1 cellular context compared by ENCODE assay signal in the genomic region with DNA sequence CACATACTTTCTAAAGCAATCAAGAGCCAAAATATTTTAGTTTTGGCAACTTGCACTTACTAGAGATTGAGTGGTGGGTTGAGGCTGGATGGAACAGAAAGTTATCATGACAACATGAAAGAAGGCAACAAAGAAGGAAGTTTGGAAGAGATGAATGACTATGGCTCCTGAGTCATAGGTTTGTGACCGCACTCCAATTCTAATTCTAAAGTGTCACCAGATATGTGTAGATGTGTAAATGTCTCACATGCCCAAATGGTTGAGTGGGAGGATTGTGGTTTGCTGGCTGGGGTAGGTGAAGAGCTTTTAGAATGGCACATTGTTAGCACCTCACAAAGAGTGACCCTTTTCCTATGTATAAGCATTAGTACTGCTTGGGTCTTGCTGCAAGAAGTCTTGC.
TF ChIP-seq lines count a peak whose summit lies in the region.

No MANE protein-coding gene starts in this region.

TF ChIP-seq in GM23338, 12 proteins besides CTCF, POLR2A, EP300 and RAD21:
- TF ChIP-seq, protein P1, sequence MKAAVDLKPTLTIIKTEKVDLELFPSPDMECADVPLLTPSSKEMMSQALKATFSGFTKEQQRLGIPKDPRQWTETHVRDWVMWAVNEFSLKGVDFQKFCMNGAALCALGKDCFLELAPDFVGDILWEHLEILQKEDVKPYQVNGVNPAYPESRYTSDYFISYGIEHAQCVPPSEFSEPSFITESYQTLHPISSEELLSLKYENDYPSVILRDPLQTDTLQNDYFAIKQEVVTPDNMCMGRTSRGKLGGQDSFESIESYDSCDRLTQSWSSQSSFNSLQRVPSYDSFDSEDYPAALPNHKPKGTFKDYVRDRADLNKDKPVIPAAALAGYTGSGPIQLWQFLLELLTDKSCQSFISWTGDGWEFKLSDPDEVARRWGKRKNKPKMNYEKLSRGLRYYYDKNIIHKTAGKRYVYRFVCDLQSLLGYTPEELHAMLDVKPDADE (IDR thresholded peaks at IDR 0.05): no peak
- TF ChIP-seq, protein P2, sequence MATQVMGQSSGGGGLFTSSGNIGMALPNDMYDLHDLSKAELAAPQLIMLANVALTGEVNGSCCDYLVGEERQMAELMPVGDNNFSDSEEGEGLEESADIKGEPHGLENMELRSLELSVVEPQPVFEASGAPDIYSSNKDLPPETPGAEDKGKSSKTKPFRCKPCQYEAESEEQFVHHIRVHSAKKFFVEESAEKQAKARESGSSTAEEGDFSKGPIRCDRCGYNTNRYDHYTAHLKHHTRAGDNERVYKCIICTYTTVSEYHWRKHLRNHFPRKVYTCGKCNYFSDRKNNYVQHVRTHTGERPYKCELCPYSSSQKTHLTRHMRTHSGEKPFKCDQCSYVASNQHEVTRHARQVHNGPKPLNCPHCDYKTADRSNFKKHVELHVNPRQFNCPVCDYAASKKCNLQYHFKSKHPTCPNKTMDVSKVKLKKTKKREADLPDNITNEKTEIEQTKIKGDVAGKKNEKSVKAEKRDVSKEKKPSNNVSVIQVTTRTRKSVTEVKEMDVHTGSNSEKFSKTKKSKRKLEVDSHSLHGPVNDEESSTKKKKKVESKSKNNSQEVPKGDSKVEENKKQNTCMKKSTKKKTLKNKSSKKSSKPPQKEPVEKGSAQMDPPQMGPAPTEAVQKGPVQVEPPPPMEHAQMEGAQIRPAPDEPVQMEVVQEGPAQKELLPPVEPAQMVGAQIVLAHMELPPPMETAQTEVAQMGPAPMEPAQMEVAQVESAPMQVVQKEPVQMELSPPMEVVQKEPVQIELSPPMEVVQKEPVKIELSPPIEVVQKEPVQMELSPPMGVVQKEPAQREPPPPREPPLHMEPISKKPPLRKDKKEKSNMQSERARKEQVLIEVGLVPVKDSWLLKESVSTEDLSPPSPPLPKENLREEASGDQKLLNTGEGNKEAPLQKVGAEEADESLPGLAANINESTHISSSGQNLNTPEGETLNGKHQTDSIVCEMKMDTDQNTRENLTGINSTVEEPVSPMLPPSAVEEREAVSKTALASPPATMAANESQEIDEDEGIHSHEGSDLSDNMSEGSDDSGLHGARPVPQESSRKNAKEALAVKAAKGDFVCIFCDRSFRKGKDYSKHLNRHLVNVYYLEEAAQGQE (IDR thresholded peaks at IDR 0.05; ENCODE audit: unreplicated experiment): no peak
- TF ChIP-seq JUNB (IDR thresholded peaks at IDR 0.05; ENCODE audit: unreplicated experiment) (no peak), EZH2phosphoT487 (IDR thresholded peaks at IDR 0.05; ENCODE audit: unreplicated experiment) (no peak), STAT1 (IDR thresholded peaks at IDR 0.05; ENCODE audit: unreplicated experiment) (no peak), EZH2 (IDR thresholded peaks at IDR 0.05; ENCODE audit: low read depth, unreplicated experiment) (no peak), CREB1 (CRISPR knock-in tag; IDR thresholded peaks at IDR 0.05; ENCODE audit: low read depth) (no peak), ZNF114 (CRISPR knock-in tag; IDR thresholded peaks at IDR 0.05) (no peak), POLR2AphosphoS5 (IDR thresholded peaks at IDR 0.05; ENCODE audit: low read depth) (no peak), NANOG (IDR thresholded peaks at IDR 0.05; ENCODE audit: borderline replicate concordance) (no peak), ZNF331 (CRISPR knock-in tag; IDR thresholded peaks at IDR 0.05; ENCODE audit: low read depth) (no peak)
- TF ChIP-seq, protein P3, sequence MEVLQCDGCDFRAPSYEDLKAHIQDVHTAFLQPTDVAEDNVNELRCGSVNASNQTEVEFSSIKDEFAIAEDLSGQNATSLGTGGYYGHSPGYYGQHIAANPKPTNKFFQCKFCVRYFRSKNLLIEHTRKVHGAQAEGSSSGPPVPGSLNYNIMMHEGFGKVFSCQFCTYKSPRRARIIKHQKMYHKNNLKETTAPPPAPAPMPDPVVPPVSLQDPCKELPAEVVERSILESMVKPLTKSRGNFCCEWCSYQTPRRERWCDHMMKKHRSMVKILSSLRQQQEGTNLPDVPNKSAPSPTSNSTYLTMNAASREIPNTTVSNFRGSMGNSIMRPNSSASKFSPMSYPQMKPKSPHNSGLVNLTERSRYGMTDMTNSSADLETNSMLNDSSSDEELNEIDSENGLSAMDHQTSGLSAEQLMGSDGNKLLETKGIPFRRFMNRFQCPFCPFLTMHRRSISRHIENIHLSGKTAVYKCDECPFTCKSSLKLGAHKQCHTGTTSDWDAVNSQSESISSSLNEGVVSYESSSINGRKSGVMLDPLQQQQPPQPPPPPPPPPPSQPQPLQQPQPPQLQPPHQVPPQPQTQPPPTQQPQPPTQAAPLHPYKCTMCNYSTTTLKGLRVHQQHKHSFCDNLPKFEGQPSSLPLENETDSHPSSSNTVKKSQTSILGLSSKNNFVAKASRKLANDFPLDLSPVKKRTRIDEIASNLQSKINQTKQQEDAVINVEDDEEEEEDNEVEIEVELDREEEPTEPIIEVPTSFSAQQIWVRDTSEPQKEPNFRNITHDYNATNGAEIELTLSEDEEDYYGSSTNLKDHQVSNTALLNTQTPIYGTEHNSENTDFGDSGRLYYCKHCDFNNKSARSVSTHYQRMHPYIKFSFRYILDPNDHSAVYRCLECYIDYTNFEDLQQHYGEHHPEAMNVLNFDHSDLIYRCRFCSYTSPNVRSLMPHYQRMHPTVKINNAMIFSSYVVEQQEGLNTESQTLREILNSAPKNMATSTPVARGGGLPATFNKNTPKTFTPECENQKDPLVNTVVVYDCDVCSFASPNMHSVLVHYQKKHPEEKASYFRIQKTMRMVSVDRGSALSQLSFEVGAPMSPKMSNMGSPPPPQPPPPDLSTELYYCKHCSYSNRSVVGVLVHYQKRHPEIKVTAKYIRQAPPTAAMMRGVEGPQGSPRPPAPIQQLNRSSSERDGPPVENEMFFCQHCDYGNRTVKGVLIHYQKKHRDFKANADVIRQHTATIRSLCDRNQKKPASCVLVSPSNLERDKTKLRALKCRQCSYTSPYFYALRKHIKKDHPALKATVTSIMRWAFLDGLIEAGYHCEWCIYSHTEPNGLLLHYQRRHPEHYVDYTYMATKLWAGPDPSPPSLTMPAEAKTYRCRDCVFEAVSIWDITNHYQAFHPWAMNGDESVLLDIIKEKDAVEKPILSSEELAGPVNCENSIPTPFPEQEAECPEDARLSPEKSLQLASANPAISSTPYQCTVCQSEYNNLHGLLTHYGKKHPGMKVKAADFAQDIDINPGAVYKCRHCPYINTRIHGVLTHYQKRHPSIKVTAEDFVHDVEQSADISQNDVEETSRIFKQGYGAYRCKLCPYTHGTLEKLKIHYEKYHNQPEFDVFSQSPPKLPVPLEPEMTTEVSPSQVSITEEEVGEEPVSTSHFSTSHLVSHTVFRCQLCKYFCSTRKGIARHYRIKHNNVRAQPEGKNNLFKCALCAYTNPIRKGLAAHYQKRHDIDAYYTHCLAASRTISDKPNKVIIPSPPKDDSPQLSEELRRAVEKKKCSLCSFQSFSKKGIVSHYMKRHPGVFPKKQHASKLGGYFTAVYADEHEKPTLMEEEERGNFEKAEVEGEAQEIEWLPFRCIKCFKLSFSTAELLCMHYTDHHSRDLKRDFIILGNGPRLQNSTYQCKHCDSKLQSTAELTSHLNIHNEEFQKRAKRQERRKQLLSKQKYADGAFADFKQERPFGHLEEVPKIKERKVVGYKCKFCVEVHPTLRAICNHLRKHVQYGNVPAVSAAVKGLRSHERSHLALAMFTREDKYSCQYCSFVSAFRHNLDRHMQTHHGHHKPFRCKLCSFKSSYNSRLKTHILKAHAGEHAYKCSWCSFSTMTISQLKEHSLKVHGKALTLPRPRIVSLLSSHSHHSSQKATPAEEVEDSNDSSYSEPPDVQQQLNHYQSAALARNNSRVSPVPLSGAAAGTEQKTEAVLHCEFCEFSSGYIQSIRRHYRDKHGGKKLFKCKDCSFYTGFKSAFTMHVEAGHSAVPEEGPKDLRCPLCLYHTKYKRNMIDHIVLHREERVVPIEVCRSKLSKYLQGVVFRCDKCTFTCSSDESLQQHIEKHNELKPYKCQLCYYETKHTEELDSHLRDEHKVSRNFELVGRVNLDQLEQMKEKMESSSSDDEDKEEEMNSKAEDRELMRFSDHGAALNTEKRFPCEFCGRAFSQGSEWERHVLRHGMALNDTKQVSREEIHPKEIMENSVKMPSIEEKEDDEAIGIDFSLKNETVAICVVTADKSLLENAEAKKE (CRISPR knock-in tag; IDR thresholded peaks at IDR 0.05): no peak
TF ChIP-seq in GM23338: peak in this region for 0.
